31 cellular contexts compared by ENCODE assay signal in genomic region chr20:37172836-37173235, GRCh38. TPM values are rescaled to one million over a fixed set of nuclear protein-coding genes. Genes with fewer than 3 reads are reported as not detected.
DNase-seq lines count a peak whose midpoint lies in the region; ATAC-seq, FAIRE-seq and TF ChIP-seq lines count a peak whose summit lies in the region.
"Had no signal": no experiment of that assay in that cellular context is flagged by ENCODE, and none has a peak within 500 bp of the region (broad histone marks: within the 10 kb centered on the region; RNA-seq: fewer than 3 reads in every experiment).

No MANE protein-coding gene starts in this region.

- no peak overlapping the region for H2AFZ ChIP-seq in HepG2 (ENCODE audit: low read length)

- TF ChIP-seq EP300 in HepG2 (IDR thresholded peaks at IDR 0.05; ENCODE audit: low read depth in 2 of 2, low read length in 2 of 2) (no peak), HepG2 (CRISPR knock-in tag; IDR thresholded peaks at IDR 0.05; ENCODE audit: borderline replicate concordance) (no peak)

- TF ChIP-seq CTCF in HepG2 (CRISPR knock-in tag; IDR thresholded peaks at IDR 0.05) (no peak), right lobe of liver (IDR thresholded peaks at IDR 0.05) (no peak)

- no TSS peak for BruUV-seq in HepG2 (replicated peaks; lab: Mats Ljungman, UMichigan)

- H3K4me1 ChIP-seq in HepG2 (ENCODE audit: insufficient read depth, low read length) (peaks cover 9% of the 10 kb centered on the region; the same call in 1 of the 2 replicates), right lobe of liver (no peaks in the 10 kb centered on the region)
- H3K4me1 ChIP-seq: BE2C, Caco-2 had no signal

- ATAC-seq in HepG2 (no peak), right lobe of liver (no peak), HG03095 (IDR thresholded peaks at IDR 0.05; ENCODE audit: unreplicated experiment) (no peak)
- ATAC-seq: A549; CD8-positive, alpha-beta T cell had no signal

- WGBS in HepG2 (ENCODE audit: low lambda C conversion rate), result 89% methylated on average over 4 of the region's 4 CpGs
- WGBS in right lobe of liver (ENCODE audit: insufficient coverage, low coverage, low lambda C conversion rate, missing lambda C conversion rate), result 91% methylated on average over 4 of the region's 4 CpGs

- no peak for FAIRE-seq in HepG2 (lab: Jason Lieb, UNC)
- FAIRE-seq in HTR-8/SVneo (lab: Jason Lieb, UNC), result peak; percentile 86
- FAIRE-seq: A204.1, A549, D721Med had no signal

- no peak for TF ChIP-seq RAD21 in HepG2 (CRISPR knock-in tag; IDR thresholded peaks at IDR 0.05)

- CTCF ChIA-PET in HepG2 (lab: Yijun Ruan, JAX; ENCODE audit: low intra/inter-chr PET ratio, low total read pairs), result no interaction called here

- H3K4me3 ChIP-seq in HepG2 (replicated peaks in 1 of 3; ENCODE audit: insufficient read depth in 1 of 3, low read depth in 2 of 3, low read length in 3 of 3) (no peak overlapping the region), right lobe of liver (no peak overlapping the region)
- H3K4me3 ChIP-seq: A549; BLaER1; BLaER1 treated with 17β-estradiol and CSF1 and Interleukin-3, amounts not matched to agents 10 nM and 100 nM had no signal

- intact Hi-C loops in HepG2 (cut with micrococcal nuclease; ENCODE audit: unreplicated experiment), result no loop called here
- intact Hi-C loops in right lobe of liver (cut with DNase I), result no loop called here

- H3K4me2 ChIP-seq in HepG2 (ENCODE audit: low read depth, low read length), result no peak overlapping the region
- H3K4me2 ChIP-seq: A549; BLaER1; BLaER1 treated with 17β-estradiol and CSF1 and Interleukin-3, amounts not matched to agents 10 nM and 100 nM had no signal

- no peaks in the 10 kb centered on the region for H3K27me3 ChIP-seq in HepG2 (ENCODE audit: control insufficient read depth in 1 of 2, insufficient read depth in 2 of 2, low read length in 2 of 2)
- no peaks in the 10 kb centered on the region for H3K27me3 ChIP-seq in right lobe of liver
- H3K27me3 ChIP-seq: BE2C; BLaER1; BLaER1 treated with 17β-estradiol and CSF1 and Interleukin-3, amounts not matched to agents 10 nM and 100 nM had no signal

- peaks cover 5% of the 10 kb centered on the region for H3K79me2 ChIP-seq in HepG2 (ENCODE audit: insufficient read depth, low read length)

- DNase-seq in HepG2 (ENCODE audit: low spot score) (no peak), right lobe of liver (no peak), HTR-8/SVneo (ENCODE audit: insufficient read length, low spot score) (no peak)
- DNase-seq: 8988T; ACHN; AML-193; BE2C; C1 segment of cervical spinal cord; Caco-2; Calu3; CD4-positive, alpha-beta memory T cell; CD4-positive, alpha-beta T cell; CD4-positive, CD25-positive, alpha-beta regulatory T cell; CD8-positive, alpha-beta memory T cell; CD8-positive, alpha-beta T cell; COR-L47; DMS 273 treated with DMSO at 0.1 percent for 48 hours; DMS153; DMS53; DMS79; DMS79 treated with DMSO at 0.1 percent for 48 hours; DND-41; EL had no signal

- H4K20me1 ChIP-seq in HepG2 (ENCODE audit: insufficient read depth, low read length), result no peaks in the 10 kb centered on the region
- H4K20me1 ChIP-seq: BLaER1; BLaER1 treated with 17β-estradiol and CSF1 and Interleukin-3, amounts not matched to agents 10 nM and 100 nM had no signal

- H3K9me3 ChIP-seq in HepG2 (ENCODE audit: low read length), result no peaks in the 10 kb centered on the region
- no peaks in the 10 kb centered on the region for H3K9me3 ChIP-seq in right lobe of liver
- H3K9me3 ChIP-seq: A549; BE2C; BLaER1; BLaER1 treated with 17β-estradiol and CSF1 and Interleukin-3, amounts not matched to agents 10 nM and 100 nM; Caco-2 had no signal

- no peak overlapping the region for H3K9ac ChIP-seq in HepG2 (ENCODE audit: insufficient read depth, low read depth, low read length)
- H3K9ac ChIP-seq: BLaER1; BLaER1 treated with 17β-estradiol and CSF1 and Interleukin-3, amounts not matched to agents 10 nM and 100 nM had no signal

- TF ChIP-seq POLR2A in HepG2 (IDR thresholded peaks at IDR 0.05; ENCODE audit: insufficient read depth in 1 of 2, low read depth in 2 of 2, low read length in 2 of 2) (no peak), right lobe of liver (IDR thresholded peaks at IDR 0.05) (no peak)

- H3K36me3 ChIP-seq in HepG2 (replicated peaks in 1 of 2; ENCODE audit: control insufficient read depth in 1 of 2, insufficient read depth in 2 of 2, low read length in 2 of 2) (no peaks in the 10 kb centered on the region), right lobe of liver (no peaks in the 10 kb centered on the region)
- H3K36me3 ChIP-seq: BE2C; BLaER1; BLaER1 treated with 17β-estradiol and CSF1 and Interleukin-3, amounts not matched to agents 10 nM and 100 nM had no signal

- in situ Hi-C loops in HepG2 (cut with HindIII; ENCODE audit: extremely low pct_ligation_motif_present, low pct_unique_long_range_greater_than_20kb), result no loop called here

- H3K27ac ChIP-seq in HepG2 (ENCODE audit: extremely low read length, insufficient read depth, low read length), result no peak overlapping the region
- no peak overlapping the region for H3K27ac ChIP-seq in right lobe of liver
- H3K27ac ChIP-seq: 22Rv1; A549; BLaER1; BLaER1 treated with 17β-estradiol and CSF1 and Interleukin-3, amounts not matched to agents 10 nM and 100 nM; C4-2B had no signal

- POLR2A ChIA-PET in HepG2 (lab: Yijun Ruan, JAX), result no interaction called here

TF ChIP-seq in HepG2, 621 proteins besides CTCF, POLR2A, EP300 and RAD21:
- TF ChIP-seq ZNF282 (IDR thresholded peaks at IDR 0.05; ENCODE audit: partially characterized antibody) (peak; percentile 12), GMEB2 (CRISPR knock-in tag; IDR thresholded peaks at IDR 0.05; ENCODE audit: low read depth) (no peak)

RNA-seq across cellular contexts. Expression of gene RPN2, which starts 6.3 kb away (rescaled TPM):
- total RNA-seq in HepG2 (2016; rRNA removed; fragmentation: Illumina TruSeq; extraction: Trizol) (284 and 587 TPM in 2 replicates), right lobe of liver (100 to 1,000 TPM in 5 of 6 experiments, 10 to 100 TPM in 1; 91.7 to 188 (median 148) TPM)
- total RNA-seq in HepG2 (2016; cell fraction: cytosol; rRNA removed; fragmentation: Illumina TruSeq; extraction: Trizol; ENCODE audit: low read depth), result 65.3 and 71.8 TPM in 2 replicates
- 271 and 578 TPM in 2 replicates for total RNA-seq in HepG2 (2016; cell fraction: insoluble cytoplasmic fraction; rRNA removed; fragmentation: Illumina TruSeq; extraction: Trizol)
- total RNA-seq in HepG2 (2016; cell fraction: membrane; rRNA removed; fragmentation: Illumina TruSeq; extraction: Trizol), result 95.8 and 99.1 TPM in 2 replicates
- 514 and 600 TPM in 2 replicates for total RNA-seq in HepG2 (2016; cell fraction: nucleus; rRNA removed; fragmentation: Illumina TruSeq; extraction: Trizol)
- 1,560 and 1,818 TPM in 2 replicates for polyA plus RNA-seq in HepG2 (2011; rRNA removed)
- 1,385 TPM in 2 replicates for polyA plus RNA-seq in HepG2 (2011; cell fraction: cytosol; rRNA removed)
- 528 and 556 TPM in 2 replicates for polyA plus RNA-seq in HepG2 (2011; cell fraction: nucleus; rRNA removed)
- polyA plus RNA-seq in HepG2 (2012), result 566 and 592 TPM in 2 replicates
- 52.7 and 53.5 TPM in 2 replicates for polyA plus RNA-seq in HepG2 (2016; cell fraction: cytosol; fragmentation: Illumina TruSeq; extraction: Trizol; ENCODE audit: low read depth)
- polyA plus RNA-seq in HepG2 (2016; cell fraction: insoluble cytoplasmic fraction; fragmentation: Illumina TruSeq; extraction: Trizol; ENCODE audit: low read depth), result 324 and 345 TPM in 2 replicates
- polyA plus RNA-seq in HepG2 (2016; cell fraction: membrane; fragmentation: Illumina TruSeq; extraction: Trizol; ENCODE audit: low read depth), result 79.9 and 84.4 TPM in 2 replicates
- 808 and 883 TPM in 2 replicates for polyA plus RNA-seq in HepG2 (2016; cell fraction: nucleus; fragmentation: Illumina TruSeq; extraction: Trizol; ENCODE audit: insufficient read depth, low read depth)
- polyA minus RNA-seq in HepG2 (2011; rRNA and poly(A)+ RNA removed; ENCODE audit: low replicate concordance), result 817 and 1,556 TPM in 2 replicates
- 735 and 849 TPM in 2 replicates for polyA minus RNA-seq in HepG2 (2011; cell fraction: cytosol; rRNA and poly(A)+ RNA removed)
- polyA minus RNA-seq in HepG2 (2011; cell fraction: nucleus; rRNA and poly(A)+ RNA removed), result 241 and 296 TPM in 2 replicates

RNA-seq across cellular contexts. Expression of gene MROH8, which starts 6.5 kb away (rescaled TPM):
- total RNA-seq in HepG2 (2016; rRNA removed; fragmentation: Illumina TruSeq; extraction: Trizol) (5.5 and 6.1 TPM in 2 replicates), right lobe of liver (1 to 10 TPM; 1.1 to 5.2 (median 2.2) TPM)
- total RNA-seq in HepG2 (2016; cell fraction: cytosol; rRNA removed; fragmentation: Illumina TruSeq; extraction: Trizol; ENCODE audit: low read depth), result 3.0 TPM in 2 replicates
- 5.5 TPM in 2 replicates for total RNA-seq in HepG2 (2016; cell fraction: insoluble cytoplasmic fraction; rRNA removed; fragmentation: Illumina TruSeq; extraction: Trizol)
- 3.6 and 4.2 TPM in 2 replicates for total RNA-seq in HepG2 (2016; cell fraction: membrane; rRNA removed; fragmentation: Illumina TruSeq; extraction: Trizol)
- 5.8 and 6.6 TPM in 2 replicates for total RNA-seq in HepG2 (2016; cell fraction: nucleus; rRNA removed; fragmentation: Illumina TruSeq; extraction: Trizol)
- polyA plus RNA-seq in HepG2 (2011; rRNA removed), result 2.6 and 3.1 TPM in 2 replicates
- 2.7 and 3.2 TPM in 2 replicates for polyA plus RNA-seq in HepG2 (2011; cell fraction: cytosol; rRNA removed)
- polyA plus RNA-seq in HepG2 (2011; cell fraction: nucleus; rRNA removed), result 4.4 and 5.1 TPM in 2 replicates
- polyA plus RNA-seq in HepG2 (2012), result 4.1 and 4.8 TPM in 2 replicates
- 1.9 and 2.2 TPM in 2 replicates for polyA plus RNA-seq in HepG2 (2016; cell fraction: cytosol; fragmentation: Illumina TruSeq; extraction: Trizol; ENCODE audit: low read depth)
- 5.6 and 6.7 TPM in 2 replicates for polyA plus RNA-seq in HepG2 (2016; cell fraction: insoluble cytoplasmic fraction; fragmentation: Illumina TruSeq; extraction: Trizol; ENCODE audit: low read depth)
- 3.7 and 4.5 TPM in 2 replicates for polyA plus RNA-seq in HepG2 (2016; cell fraction: membrane; fragmentation: Illumina TruSeq; extraction: Trizol; ENCODE audit: low read depth)
- polyA plus RNA-seq in HepG2 (2016; cell fraction: nucleus; fragmentation: Illumina TruSeq; extraction: Trizol; ENCODE audit: insufficient read depth, low read depth), result 5.9 and 6.7 TPM in 2 replicates
- polyA minus RNA-seq in HepG2 (2011; rRNA and poly(A)+ RNA removed; ENCODE audit: low replicate concordance), result 0.77 and 2.5 TPM in 2 replicates
- polyA minus RNA-seq in HepG2 (2011; cell fraction: cytosol; rRNA and poly(A)+ RNA removed), result 0.62 and 1.6 TPM in 2 replicates
- polyA minus RNA-seq in HepG2 (2011; cell fraction: nucleus; rRNA and poly(A)+ RNA removed), result 7.2 and 10.6 TPM in 2 replicates
